1 cellular context compared by ENCODE assay signal in the genomic region with DNA sequence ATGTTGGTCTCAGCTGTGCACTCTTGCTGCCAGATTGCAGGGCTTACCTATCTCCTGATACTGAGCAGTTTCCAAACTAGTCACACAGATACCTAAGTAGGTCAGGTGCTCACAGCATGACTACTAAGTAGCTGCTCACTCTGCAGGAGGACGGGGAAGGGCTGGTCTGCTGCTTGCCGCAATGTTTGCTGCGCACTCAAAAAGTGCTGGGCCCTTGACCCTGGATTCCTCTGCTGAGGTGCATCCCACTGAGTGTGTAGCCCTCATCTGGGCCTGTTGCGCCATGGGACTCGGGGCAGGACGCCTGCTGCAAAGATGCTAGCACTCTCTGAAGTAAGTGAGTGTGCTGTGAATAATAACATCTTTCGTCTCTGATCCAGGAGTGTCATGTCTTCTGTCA.
TF ChIP-seq lines count a peak whose summit lies in the region.

No MANE protein-coding gene starts in this region.

TF ChIP-seq in GM12878, 131 proteins besides CTCF, POLR2A, EP300 and RAD21:
- no peak for TF ChIP-seq SKIL (IDR thresholded peaks at IDR 0.05; ENCODE audit: low read depth, poor library complexity, severe bottlenecking)
- TF ChIP-seq EGR1 (IDR thresholded peaks at IDR 0.05; ENCODE audit: borderline replicate concordance in 1 of 2, low read depth in 2 of 2, low read length in 2 of 2), result no peak
- no peak for TF ChIP-seq NR2C1 (IDR thresholded peaks at IDR 0.05)
- TF ChIP-seq NRF1 (conservative IDR thresholded peaks at IDR 0.05; ENCODE audit: low read depth, low read length), result no peak
- TF ChIP-seq, protein P1, sequence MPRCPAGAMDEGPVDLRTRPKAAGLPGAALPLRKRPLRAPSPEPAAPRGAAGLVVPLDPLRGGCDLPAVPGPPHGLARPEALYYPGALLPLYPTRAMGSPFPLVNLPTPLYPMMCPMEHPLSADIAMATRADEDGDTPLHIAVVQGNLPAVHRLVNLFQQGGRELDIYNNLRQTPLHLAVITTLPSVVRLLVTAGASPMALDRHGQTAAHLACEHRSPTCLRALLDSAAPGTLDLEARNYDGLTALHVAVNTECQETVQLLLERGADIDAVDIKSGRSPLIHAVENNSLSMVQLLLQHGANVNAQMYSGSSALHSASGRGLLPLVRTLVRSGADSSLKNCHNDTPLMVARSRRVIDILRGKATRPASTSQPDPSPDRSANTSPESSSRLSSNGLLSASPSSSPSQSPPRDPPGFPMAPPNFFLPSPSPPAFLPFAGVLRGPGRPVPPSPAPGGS (IDR thresholded peaks at IDR 0.05; ENCODE audit: borderline replicate concordance, insufficient read depth, low read depth, low read length, poor library complexity, severe bottlenecking), result no peak
- no peak for TF ChIP-seq CHD2 (IDR thresholded peaks at IDR 0.05; ENCODE audit: borderline replicate concordance, low read depth, low read length)
- no peak for TF ChIP-seq ASH2L (IDR thresholded peaks at IDR 0.05; ENCODE audit: borderline replicate concordance, low read depth)
- TF ChIP-seq BCLAF1 (IDR thresholded peaks at IDR 0.05), result no peak
- TF ChIP-seq, protein P2, sequence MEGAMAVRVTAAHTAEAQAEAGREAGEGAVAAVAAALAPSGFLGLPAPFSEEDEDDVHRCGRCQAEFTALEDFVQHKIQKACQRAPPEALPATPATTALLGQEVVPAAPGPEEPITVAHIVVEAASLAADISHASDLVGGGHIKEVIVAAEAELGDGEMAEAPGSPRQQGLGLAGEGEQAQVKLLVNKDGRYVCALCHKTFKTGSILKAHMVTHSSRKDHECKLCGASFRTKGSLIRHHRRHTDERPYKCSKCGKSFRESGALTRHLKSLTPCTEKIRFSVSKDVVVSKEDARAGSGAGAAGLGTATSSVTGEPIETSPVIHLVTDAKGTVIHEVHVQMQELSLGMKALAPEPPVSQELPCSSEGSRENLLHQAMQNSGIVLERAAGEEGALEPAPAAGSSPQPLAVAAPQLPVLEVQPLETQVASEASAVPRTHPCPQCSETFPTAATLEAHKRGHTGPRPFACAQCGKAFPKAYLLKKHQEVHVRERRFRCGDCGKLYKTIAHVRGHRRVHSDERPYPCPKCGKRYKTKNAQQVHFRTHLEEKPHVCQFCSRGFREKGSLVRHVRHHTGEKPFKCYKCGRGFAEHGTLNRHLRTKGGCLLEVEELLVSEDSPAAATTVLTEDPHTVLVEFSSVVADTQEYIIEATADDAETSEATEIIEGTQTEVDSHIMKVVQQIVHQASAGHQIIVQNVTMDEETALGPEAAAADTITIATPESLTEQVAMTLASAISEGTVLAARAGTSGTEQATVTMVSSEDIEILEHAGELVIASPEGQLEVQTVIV (IDR thresholded peaks at IDR 0.05; ENCODE audit: borderline replicate concordance, partially characterized antibody), result no peak
- TF ChIP-seq ZNF622 (IDR thresholded peaks at IDR 0.05), result no peak
- no peak for TF ChIP-seq ATF3 (IDR thresholded peaks at IDR 0.05; ENCODE audit: borderline replicate concordance, extremely low read depth, low read depth, low read length)
